ENCODE assay signal across 10 cellular contexts in the genomic region with DNA sequence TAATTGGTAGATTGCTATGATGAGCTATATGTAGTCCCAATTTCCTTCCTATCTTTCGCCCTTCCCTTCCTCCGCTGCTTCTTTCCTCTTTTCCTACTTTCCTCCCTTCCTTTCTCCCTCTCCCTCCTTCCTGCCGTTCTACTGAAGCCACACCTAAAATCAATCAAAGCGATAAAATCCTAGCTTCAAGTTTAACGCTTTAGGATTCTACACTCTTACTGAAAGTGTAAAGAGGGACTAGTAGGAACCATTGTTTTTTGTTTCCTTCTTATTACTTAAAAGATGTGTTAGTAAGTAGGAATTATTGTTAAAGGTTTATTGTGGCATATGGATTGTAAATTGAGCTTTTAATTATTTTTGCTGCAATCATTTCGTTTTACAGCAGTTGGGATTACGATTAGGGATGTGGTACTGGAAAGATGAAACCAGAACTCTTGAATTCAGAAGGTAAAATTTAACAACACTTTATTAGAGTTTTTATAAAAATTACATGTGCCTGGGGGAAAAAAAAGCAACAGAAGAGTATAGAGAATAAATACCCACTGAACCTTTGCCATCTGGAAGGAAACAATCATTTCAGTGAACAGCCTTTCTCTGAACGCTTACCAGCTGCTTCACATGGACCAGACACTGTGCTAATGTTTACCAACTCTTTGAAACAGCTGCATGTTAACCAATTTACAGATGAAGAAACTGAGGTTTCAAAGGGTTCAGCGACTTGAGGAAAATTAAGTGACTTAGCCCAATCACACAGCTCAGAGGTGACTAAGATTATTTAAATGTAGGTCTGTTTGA. TPM values are rescaled to one million over a fixed set of nuclear protein-coding genes. Genes with fewer than 3 reads are reported as not detected.
A peak's percentile ranks its signal among the peaks of the same experiment; 100 is the strongest.
DNase-seq lines count a peak whose midpoint lies in the region; ATAC-seq, FAIRE-seq and TF ChIP-seq lines count a peak whose summit lies in the region.
"Had no signal": no experiment of that assay in that cellular context is flagged by ENCODE, and none has a peak within 500 bp of the region (broad histone marks: within the 10 kb centered on the region; RNA-seq: fewer than 3 reads in every experiment).

No MANE protein-coding gene starts in this region.

- no peak overlapping the region for H4K5ac ChIP-seq in H1 (ENCODE audit: insufficient read length, low read depth, low read length)

- no peak overlapping the region for H2BK20ac ChIP-seq in H1 (ENCODE audit: low read length)

- peaks cover 47% of the 10 kb centered on the region for H3K27me3 Mint-ChIP-seq in neural crest cell (ENCODE audit: low read depth)

- no peaks in the 10 kb centered on the region for H3K9me3 Mint-ChIP-seq in neural crest cell

- peak overlapping the region; percentile 69 for H2BK12ac ChIP-seq in H1 (ENCODE audit: low read depth, low read length)

- H2AK5ac ChIP-seq in H1 (ENCODE audit: low read depth, low read length) = no peak overlapping the region

- H3K23ac ChIP-seq in H1 (ENCODE audit: insufficient read length) = no peak overlapping the region

- peak overlapping the region; percentile 55 for H2AFZ ChIP-seq in H1 (ENCODE audit: low read length)

- ATAC-seq in GM21717 (IDR thresholded peaks at IDR 0.05; ENCODE audit: unreplicated experiment) = no peak

- no peak overlapping the region for H2BK120ac ChIP-seq in H1 (replicated peaks; ENCODE audit: low read depth, low read length)

- no peaks in the 10 kb centered on the region for H3K9me3 ChIP-seq in ES-I3 (ENCODE audit: control insufficient read depth, insufficient read depth, low read length)
- no peaks in the 10 kb centered on the region for H3K9me3 ChIP-seq in H1 (ENCODE audit: insufficient read depth in 2 of 2, low read depth in 1 of 2, low read length in 1 of 2)
- H3K9me3 ChIP-seq: psoas muscle had no signal

- CTCF ChIA-PET in H1 (lab: Charles Lee; ENCODE audit: partially characterized antibody) (interaction anchor here (0.6 to 2.7 kb wide), 9 partner anchors 10 to 326 kb away, joined by 3 to 14 read pairs (median 4); partner anchors contain the start of gene HSPA2), GM10248 (lab: Yijun Ruan, JAX) (interaction anchor here (0.7 to 1.9 kb wide), 5 partner anchors 9 to 87 kb away, joined by 3 to 8 read pairs (median 3); partner anchors contain the start of gene HSPA2)

- no peak for TF ChIP-seq EP300 in H1 (IDR thresholded peaks at IDR 0.05; ENCODE audit: borderline replicate concordance in 1 of 2, low read depth in 2 of 2, low read length in 2 of 2)

- no peaks in the 10 kb centered on the region; the same call in 1 of the 2 replicates for H3K79me1 ChIP-seq in H1 (ENCODE audit: low read depth, low read length)

- peaks cover 4% of the 10 kb centered on the region; the same call in 1 of the 2 replicates for H3K23me2 ChIP-seq in H1 (ENCODE audit: low read depth, low read length)

- POLR2A ChIA-PET in H1 (lab: Charles Lee; ENCODE audit: partially characterized antibody) = interaction anchor here (0.6 to 1.9 kb wide), 8 partner anchors 8 to 1009 kb away, joined by 3 to 9 read pairs (median 4); partner anchors contain the start of genes HSPA2, PLEKHG3 and ZBTB1
- POLR2A ChIA-PET in GM10248 (lab: Yijun Ruan, JAX) = interaction anchor here (1.3 kb wide), 1 partner anchor 10 kb away, joined by 3 read pairs; the partner anchor contains the start of gene HSPA2

- H3K27me3 ChIP-seq in H1 (replicated peaks in 1 of 4; ENCODE audit: control insufficient read depth in 3 of 4, extremely low read depth in 1 of 4, insufficient read depth in 3 of 4, low read length in 3 of 4) = peaks cover 1 to 10% (median 7%) of the 10 kb centered on the region in 4 experiments; a peak in 6 of 7 replicates

- H2BK15ac ChIP-seq in H1 (ENCODE audit: low read length) = peak overlapping the region; percentile 77; the same call in 1 of the 2 replicates

- no peak overlapping the region for H2BK5ac ChIP-seq in H1 (ENCODE audit: low read depth, low read length)

- no peaks in the 10 kb centered on the region for H3K4me1 Mint-ChIP-seq in neural crest cell

- peak overlapping the region; percentile 86 for H3K9ac ChIP-seq in ES-I3 (ENCODE audit: low read depth, low read length)
- H3K9ac ChIP-seq in H1 (replicated peaks in 1 of 4; ENCODE audit: extremely low read depth in 1 of 4, low read depth in 3 of 4, low read length in 3 of 4) = no peak overlapping the region; a peak in 1 of 7 replicates

- peak overlapping the region; percentile 35 to 64 (median 46); a peak in 5 of 8 replicates for H3K4me3 ChIP-seq in H1 (ENCODE audit: extremely low read depth in 1 of 4, insufficient read depth in 2 of 4, low read depth in 3 of 4, low read length in 4 of 4)

- H3K4me1 ChIP-seq in ES-I3 (ENCODE audit: insufficient read depth, low read length) = peaks cover 8% of the 10 kb centered on the region
- H3K4me1 ChIP-seq in H1 (replicated peaks in 1 of 4; ENCODE audit: control insufficient read depth in 3 of 4, insufficient read depth in 4 of 4, low read length in 3 of 4) = peaks cover 0 to 10% (median 4%) of the 10 kb centered on the region in 4 experiments; a peak in 6 of 7 replicates

- H3K14ac ChIP-seq in H1 (ENCODE audit: insufficient read length) = no peak overlapping the region

- no peak for TF ChIP-seq POLR2A in H1 (IDR thresholded peaks at IDR 0.05; ENCODE audit: control extremely low read depth in 1 of 2, low read depth in 2 of 2, low read length in 2 of 2)

- no peak overlapping the region for H4K91ac ChIP-seq in H1 (replicated peaks; ENCODE audit: insufficient read length, low read length)

- no peak for TF ChIP-seq RAD21 in H1 (IDR thresholded peaks at IDR 0.05 in 1 of 2, conservative IDR thresholded peaks at IDR 0.05 in 1 of 2; ENCODE audit: low read depth in 2 of 2, low read length in 2 of 2)

- peak overlapping the region; percentile 82; the same call in 1 of the 2 replicates for H3K18ac ChIP-seq in H1 (ENCODE audit: extremely low read depth, low read length)

- no peaks in the 10 kb centered on the region for H4K20me1 ChIP-seq in H1 (replicated peaks in 1 of 2; ENCODE audit: control insufficient read depth in 1 of 2, insufficient read depth in 2 of 2, low read length in 2 of 2)

- peak overlapping the region; percentile 41 for H3K4me3 Mint-ChIP-seq in neural crest cell

- 0 out of 4 replicates have a peak, but pooled peaks cover 0 to 2% of the 10 kb centered on the region in 2 experiments for H3K79me2 ChIP-seq in H1 (ENCODE audit: control insufficient read depth in 1 of 2, insufficient read depth in 2 of 2, low read length in 2 of 2)

- H3K36me3 Mint-ChIP-seq in neural crest cell (ENCODE audit: low read depth) = no peaks in the 10 kb centered on the region

- no peak overlapping the region for H3K27ac Mint-ChIP-seq in neural crest cell (ENCODE audit: unreplicated experiment)

- 66% methylated on average over 9 of the region's 9 CpGs; no CpG with 5 or more reads in 1 of the 2 experiments for WGBS in H1 (ENCODE audit: extremely low coverage in 1 of 2, insufficient coverage in 1 of 2, insufficient read length in 1 of 2, insufficient replicate concordance in 2 of 2, low coverage in 1 of 2, low lambda C conversion rate in 2 of 2, missing lambda C conversion rate in 1 of 2), 2 experiments

- peak overlapping the region; percentile 9 for H3K4ac ChIP-seq in H1 (replicated peaks; ENCODE audit: insufficient read length, low read depth, low read length)

- no peaks in the 10 kb centered on the region for H3K36me3 ChIP-seq in ES-I3 (ENCODE audit: insufficient read depth, low read length)
- H3K36me3 ChIP-seq in H1 (ENCODE audit: control insufficient read depth in 2 of 4, insufficient read depth in 4 of 4, low read length in 3 of 4) = no peaks in the 10 kb centered on the region

- peak; percentile 13 for FAIRE-seq in H1 (lab: Jason Lieb, UNC)

- no peak overlapping the region for H4K8ac ChIP-seq in H1 (ENCODE audit: extremely low read depth, insufficient read depth, low read length)

- TF ChIP-seq CTCF in H1 (IDR thresholded peaks at IDR 0.05; ENCODE audit: control extremely low read depth in 1 of 3, insufficient read depth in 1 of 3, low read depth in 1 of 3, low read length in 3 of 3) = no peak
- no peak for TF ChIP-seq CTCF in neural crest cell (conservative IDR thresholded peaks at IDR 0.05)
- TF ChIP-seq CTCF in GM10248 (IDR thresholded peaks at IDR 0.05; ENCODE audit: control extremely low read depth, extremely low read depth, low read depth, missing control alignments) = no peak

- no peak overlapping the region for H3K27ac ChIP-seq in H1 (ENCODE audit: low read depth, low read length)

- H3K56ac ChIP-seq in H1 (replicated peaks; ENCODE audit: insufficient read length, low read depth, low read length) = peak overlapping the region; percentile 60

- DNase-seq in NCI-H1694 treated with DMSO at 0.1 percent for 48 hours (lab: John Stamatoyannopoulos, UW) = peak; percentile 93
- DNase-seq in H1 (ENCODE audit: low read depth in 1 of 2, low spot score in 2 of 2) = no peak
- DNase-seq in neural crest cell (ENCODE audit: low read depth, low spot score) = no peak
- no peak for DNase-seq in GM10248 (ENCODE audit: extremely low spot score)
- DNase-seq in activated effector memory CD4-positive, alpha-beta T cell treated with anti-CD3 and anti-CD28 coated beads, Interleukin-2, amount 50 U/mL, for 16 hours = no peak
- DNase-seq in T-helper 9 cell = no peak
- DNase-seq: NCI-H2029, psoas muscle had no signal

- H3K4me2 ChIP-seq in H1 (ENCODE audit: insufficient read depth in 1 of 2, low read depth in 2 of 2, low read length in 2 of 2) = peak overlapping the region; percentile 83 to 99

RNA-seq across cellular contexts. Expression of gene PPP1R36, which starts 1.0 kb away (rescaled TPM):
- 0.61 and 0.93 TPM in 2 replicates for total RNA-seq in H1 (2021; fragmentation: NEBNext Ultra II Directional; extraction: Animal tissue kit (Norgen Biotek cat#: 25700))
- 0.25 and 0.39 TPM in 2 replicates for polyA plus RNA-seq in H1 (2011; rRNA removed)
- polyA plus RNA-seq in H1 (2011; cell fraction: cytosol; rRNA removed) = 1.0 TPM
- polyA plus RNA-seq in H1 (2011; cell fraction: nucleus; rRNA removed) = 0.53 TPM
- 0.57 to 0.86 TPM (median 0.72 TPM) in 4 replicates for polyA plus RNA-seq in H1 (2012, experiment 1 of 2)
- not detected for polyA plus RNA-seq in H1 (2012, experiment 2 of 2)
- 0.43 TPM for polyA plus RNA-seq in H1 (2013, experiment 1 of 2)
- polyA plus RNA-seq in H1 (2013, experiment 2 of 2) = 0.37 TPM
- 0.32 and 0.46 TPM in 2 replicates for polyA minus RNA-seq in H1 (2011; rRNA and poly(A)+ RNA removed)
- not detected for polyA minus RNA-seq in H1 (2011; cell fraction: cytosol; rRNA and poly(A)+ RNA removed)
- polyA minus RNA-seq in H1 (2011; cell fraction: nucleus; rRNA and poly(A)+ RNA removed) = not detected
- 0.33 and 1.1 TPM in 2 replicates for total RNA-seq in neural crest cell

RNA-seq across cellular contexts. Expression of gene HSPA2, which starts 10.2 kb away (rescaled TPM):
- total RNA-seq in H1 (2021; fragmentation: NEBNext Ultra II Directional; extraction: Animal tissue kit (Norgen Biotek cat#: 25700)) = 82.9 and 91.1 TPM in 2 replicates
- 30.5 and 42.0 TPM in 2 replicates for polyA plus RNA-seq in H1 (2011; rRNA removed)
- 38.2 TPM for polyA plus RNA-seq in H1 (2011; cell fraction: cytosol; rRNA removed)
- 42.5 TPM for polyA plus RNA-seq in H1 (2011; cell fraction: nucleus; rRNA removed)
- polyA plus RNA-seq in H1 (2012, experiment 1 of 2) = 28.9 to 58.1 TPM (median 40.4 TPM) in 4 replicates
- polyA plus RNA-seq in H1 (2012, experiment 2 of 2) = 18.1 TPM
- 21.2 TPM for polyA plus RNA-seq in H1 (2013, experiment 1 of 2)
- 19.8 TPM for polyA plus RNA-seq in H1 (2013, experiment 2 of 2)
- 33.1 and 37.7 TPM in 2 replicates for polyA minus RNA-seq in H1 (2011; rRNA and poly(A)+ RNA removed)
- 69.5 TPM for polyA minus RNA-seq in H1 (2011; cell fraction: cytosol; rRNA and poly(A)+ RNA removed)
- 35.2 TPM for polyA minus RNA-seq in H1 (2011; cell fraction: nucleus; rRNA and poly(A)+ RNA removed)
- total RNA-seq in neural crest cell = 2.6 and 2.7 TPM in 2 replicates

RNA-seq across cellular contexts. Expression of gene ZBTB1, which starts 46.2 kb away (rescaled TPM):
- 27.5 and 27.9 TPM in 2 replicates for total RNA-seq in H1 (2021; fragmentation: NEBNext Ultra II Directional; extraction: Animal tissue kit (Norgen Biotek cat#: 25700))
- 11.6 and 13.6 TPM in 2 replicates for polyA plus RNA-seq in H1 (2011; rRNA removed)
- 14.9 TPM for polyA plus RNA-seq in H1 (2011; cell fraction: cytosol; rRNA removed)
- polyA plus RNA-seq in H1 (2011; cell fraction: nucleus; rRNA removed) = 12.4 TPM
- 13.0 to 22.0 TPM (median 15.7 TPM) in 4 replicates for polyA plus RNA-seq in H1 (2012, experiment 1 of 2)
- 1.1 TPM for polyA plus RNA-seq in H1 (2012, experiment 2 of 2)
- 16.9 TPM for polyA plus RNA-seq in H1 (2013, experiment 1 of 2)
- polyA plus RNA-seq in H1 (2013, experiment 2 of 2) = 16.0 TPM
- polyA minus RNA-seq in H1 (2011; rRNA and poly(A)+ RNA removed) = 18.2 and 26.2 TPM in 2 replicates
- 18.5 TPM for polyA minus RNA-seq in H1 (2011; cell fraction: cytosol; rRNA and poly(A)+ RNA removed)
- polyA minus RNA-seq in H1 (2011; cell fraction: nucleus; rRNA and poly(A)+ RNA removed) = 37.6 TPM
- total RNA-seq in neural crest cell = 36.0 and 41.4 TPM in 2 replicates

RNA-seq across cellular contexts. Expression of gene ZBTB25, which starts 47.1 kb away (rescaled TPM):
- 11.4 and 11.5 TPM in 2 replicates for total RNA-seq in H1 (2021; fragmentation: NEBNext Ultra II Directional; extraction: Animal tissue kit (Norgen Biotek cat#: 25700))
- polyA plus RNA-seq in H1 (2011; rRNA removed) = 4.9 and 5.4 TPM in 2 replicates
- 4.8 TPM for polyA plus RNA-seq in H1 (2011; cell fraction: cytosol; rRNA removed)
- polyA plus RNA-seq in H1 (2011; cell fraction: nucleus; rRNA removed) = 8.1 TPM
- polyA plus RNA-seq in H1 (2012, experiment 1 of 2) = 4.5 to 6.6 TPM (median 5.3 TPM) in 4 replicates
- 0.80 TPM for polyA plus RNA-seq in H1 (2012, experiment 2 of 2)
- 5.0 TPM for polyA plus RNA-seq in H1 (2013, experiment 1 of 2)
- polyA plus RNA-seq in H1 (2013, experiment 2 of 2) = 4.8 TPM
- 20.0 and 23.2 TPM in 2 replicates for polyA minus RNA-seq in H1 (2011; rRNA and poly(A)+ RNA removed)
- polyA minus RNA-seq in H1 (2011; cell fraction: cytosol; rRNA and poly(A)+ RNA removed) = 8.3 TPM
- polyA minus RNA-seq in H1 (2011; cell fraction: nucleus; rRNA and poly(A)+ RNA removed) = 19.6 TPM
- total RNA-seq in neural crest cell = 14.1 and 14.4 TPM in 2 replicates

Comparison
In these comparisons a context has a peak if more than half of its experiments do, and no peak if none do; other contexts are left out.
1. RNA of gene HSPA2, which starts 10.2 kb away (total RNA-seq): 82.9 to 91.1 TPM in H1; 2.6 to 2.7 TPM in neural crest cell; every median in the first group is over 10 times any median in the second.